In genomic region chr14:63939006-63939270, GRCh38 we compare ENCODE assay signal across 29 cellular contexts.
A peak's percentile ranks its signal among the peaks of the same experiment; 100 is the strongest.
DNase-seq lines count a peak whose midpoint lies in the region; ATAC-seq and TF ChIP-seq lines count a peak whose summit lies in the region.
"Had no signal": no experiment of that assay in that cellular context is flagged by ENCODE, and none has a peak within 500 bp of the region (broad histone marks: within the 10 kb centered on the region; RNA-seq: fewer than 3 reads in every experiment).

No MANE protein-coding gene starts in this region.

- H3K27me3 ChIP-seq in naive thymus-derived CD4-positive, alpha-beta T cell (ENCODE audit: control insufficient read depth in 2 of 2, insufficient read depth in 2 of 2, low read length in 2 of 2): no peaks in the 10 kb centered on the region
- H3K27me3 ChIP-seq in mammary epithelial cell (ENCODE audit: insufficient read depth, low read length): no peaks in the 10 kb centered on the region
- H3K27me3 ChIP-seq: colonic mucosa, sigmoid colon had no signal

- peak; percentile 18 for DNase-seq in activated CD4-positive, alpha-beta memory T cell treated with anti-CD3 and anti-CD28 coated beads for 36 hours
- DNase-seq in activated CD4-positive, alpha-beta memory T cell treated with anti-CD3 and anti-CD28 coated beads, Interleukin-2, amount 10 ng/mL, durations not matched to agents 7 days and 5 days: no peak
- DNase-seq in naive thymus-derived CD4-positive, alpha-beta T cell: no peak
- no peak for DNase-seq in mammary epithelial cell
- DNase-seq in DMS 273 treated with DMSO at 0.1 percent for 48 hours (lab: John Stamatoyannopoulos, UW): no peak
- DNase-seq: anterior cingulate cortex; colonic mucosa; effector memory CD4-positive, alpha-beta T cell; GM23248; islet precursor cell; left ventricle myocardium superior; MM.1S; naive B cell; NCI-H1436; NCI-H2107; NCI-H446; psoas muscle; sigmoid colon; SK-N-SH had no signal

- H3K4me2 ChIP-seq in mammary epithelial cell (ENCODE audit: insufficient read depth, low read depth, low read length): no peak overlapping the region
- H3K4me2 ChIP-seq: SK-N-SH had no signal

- CTCF ChIA-PET in activated CD4-positive, alpha-beta memory T cell treated with anti-CD3 and anti-CD28 coated beads for 36 hours (lab: Charles Lee): no interaction called here
- CTCF ChIA-PET in activated CD4-positive, alpha-beta memory T cell treated with anti-CD3 and anti-CD28 coated beads, Interleukin-2, amount 10 ng/mL, durations not matched to agents 7 days and 5 days (lab: Charles Lee): interaction anchor here (0.7 to 1.3 kb wide), 2 partner anchors 38 to 75 kb away, joined by 3 read pairs; no protein-coding TSS in a partner anchor
- CTCF ChIA-PET in naive thymus-derived CD4-positive, alpha-beta T cell (lab: Charles Lee): interaction anchor here (0.7 kb wide), 1 partner anchor 73 kb away, joined by 4 read pairs; no protein-coding TSS in a partner anchor
- CTCF ChIA-PET in mammary epithelial cell (lab: Charles Lee; ENCODE audit: low non-redundant PET): no interaction called here

- H3K9me3 Mint-ChIP-seq in activated CD4-positive, alpha-beta memory T cell treated with anti-CD3 and anti-CD28 coated beads for 36 hours: no peaks in the 10 kb centered on the region
- no peaks in the 10 kb centered on the region for H3K9me3 Mint-ChIP-seq in activated CD4-positive, alpha-beta memory T cell treated with anti-CD3 and anti-CD28 coated beads, Interleukin-2, amount 10 ng/mL, durations not matched to agents 7 days and 5 days
- no peaks in the 10 kb centered on the region for H3K9me3 Mint-ChIP-seq in naive thymus-derived CD4-positive, alpha-beta T cell
- H3K9me3 Mint-ChIP-seq: activated naive CD4-positive, alpha-beta T cell treated with anti-CD3 and anti-CD28 coated beads, Interleukin-2, amount 50 U/mL, for 24 hours; CD4-positive, alpha-beta memory T cell; mesothelial cell of epicardium; naive B cell; stimulated activated effector memory CD8-positive, alpha-beta T cell treated with anti-CD3 and anti-CD28 coated beads, Interleukin-12 subunit alpha, Interleukin-12 subunit beta, amount 100 ng/mL, for 72 hours; type B pancreatic cell had no signal

- peaks cover 14% of the 10 kb centered on the region for H3K79me2 ChIP-seq in mammary epithelial cell (ENCODE audit: insufficient read depth, low read length)

- H3K4me3 Mint-ChIP-seq in activated CD4-positive, alpha-beta memory T cell treated with anti-CD3 and anti-CD28 coated beads for 36 hours: no peak overlapping the region
- H3K4me3 Mint-ChIP-seq in activated CD4-positive, alpha-beta memory T cell treated with anti-CD3 and anti-CD28 coated beads, Interleukin-2, amount 10 ng/mL, durations not matched to agents 7 days and 5 days: no peak overlapping the region
- H3K4me3 Mint-ChIP-seq in naive thymus-derived CD4-positive, alpha-beta T cell: no peak overlapping the region
- H3K4me3 Mint-ChIP-seq: activated naive CD4-positive, alpha-beta T cell treated with anti-CD3 and anti-CD28 coated beads, Interleukin-2, amount 50 U/mL, for 24 hours; mesothelial cell of epicardium; naive B cell; type B pancreatic cell had no signal

- peak overlapping the region; percentile 85 for H3K27ac ChIP-seq in KOPT-K1 (ENCODE audit: low read depth, low read length, poor library complexity, severe bottlenecking)
- peak overlapping the region; percentile 42 for H3K27ac ChIP-seq in naive thymus-derived CD4-positive, alpha-beta T cell (ENCODE audit: low read depth, low read length)
- no peak overlapping the region for H3K27ac ChIP-seq in mammary epithelial cell (ENCODE audit: insufficient read depth, low read depth, low read length)
- H3K27ac ChIP-seq: 22Rv1, colonic mucosa, GM23248, psoas muscle, sigmoid colon had no signal

- BruUV-seq in mammary epithelial cell (replicated peaks; lab: Mats Ljungman, UMichigan): no TSS peak

- POLR2A ChIA-PET in activated CD4-positive, alpha-beta memory T cell treated with anti-CD3 and anti-CD28 coated beads for 36 hours (lab: Charles Lee): interaction anchor here (0.6 kb wide), 1 partner anchor 40 kb away, joined by 3 read pairs; no protein-coding TSS in a partner anchor
- POLR2A ChIA-PET in activated CD4-positive, alpha-beta memory T cell treated with anti-CD3 and anti-CD28 coated beads, Interleukin-2, amount 10 ng/mL, durations not matched to agents 7 days and 5 days (lab: Charles Lee): interaction anchor here (1.0 to 3.3 kb wide), 4 partner anchors 9 to 86 kb away, joined by 3 to 16 read pairs (median 6); partner anchors contain the start of gene SYNE2
- POLR2A ChIA-PET in naive thymus-derived CD4-positive, alpha-beta T cell (lab: Charles Lee): interaction anchor here (0.6 to 3.1 kb wide), 2 partner anchors 71 to 75 kb away, joined by 3 to 18 read pairs; no protein-coding TSS in a partner anchor

- H3K4me1 ChIP-seq in naive thymus-derived CD4-positive, alpha-beta T cell (ENCODE audit: control insufficient read depth in 2 of 2, insufficient read depth in 2 of 2, low read length in 2 of 2): peaks cover 36 to 46% of the 10 kb centered on the region in 2 donors
- H3K4me1 ChIP-seq in mammary epithelial cell (ENCODE audit: insufficient read depth, low read length): peaks cover 11% of the 10 kb centered on the region
- H3K4me1 ChIP-seq: colonic mucosa, sigmoid colon had no signal

- H3K4me1 Mint-ChIP-seq in activated CD4-positive, alpha-beta memory T cell treated with anti-CD3 and anti-CD28 coated beads for 36 hours (ENCODE audit: low read depth): peaks cover 36% of the 10 kb centered on the region
- H3K4me1 Mint-ChIP-seq in activated CD4-positive, alpha-beta memory T cell treated with anti-CD3 and anti-CD28 coated beads, Interleukin-2, amount 10 ng/mL, durations not matched to agents 7 days and 5 days: peaks cover 38% of the 10 kb centered on the region
- H3K4me1 Mint-ChIP-seq in naive thymus-derived CD4-positive, alpha-beta T cell: peaks cover 19 to 40% (median 35%) of the 10 kb centered on the region in 7 donors
- H3K4me1 Mint-ChIP-seq: mesothelial cell of epicardium, naive B cell had no signal

- H3K4me3 ChIP-seq in naive thymus-derived CD4-positive, alpha-beta T cell (ENCODE audit: low read length): peak overlapping the region; percentile 3
- H3K4me3 ChIP-seq in mammary epithelial cell (replicated peaks in 1 of 3; ENCODE audit: insufficient read depth in 1 of 3, low read depth in 2 of 3, low read length in 3 of 3): no peak overlapping the region
- H3K4me3 ChIP-seq: colonic mucosa, GM23248, K562, psoas muscle, sigmoid colon had no signal

- 100% methylated on average over 1 of the region's 1 CpG for WGBS in mammary epithelial cell (ENCODE audit: low coverage, missing lambda C conversion rate)

- H3K27me3 Mint-ChIP-seq in activated CD4-positive, alpha-beta memory T cell treated with anti-CD3 and anti-CD28 coated beads for 36 hours: no peaks in the 10 kb centered on the region
- H3K27me3 Mint-ChIP-seq in activated CD4-positive, alpha-beta memory T cell treated with anti-CD3 and anti-CD28 coated beads, Interleukin-2, amount 10 ng/mL, durations not matched to agents 7 days and 5 days: no peaks in the 10 kb centered on the region
- H3K27me3 Mint-ChIP-seq in naive thymus-derived CD4-positive, alpha-beta T cell: no peaks in the 10 kb centered on the region
- H3K27me3 Mint-ChIP-seq: activated naive CD4-positive, alpha-beta T cell treated with anti-CD3 and anti-CD28 coated beads, Interleukin-2, amount 50 U/mL, for 24 hours; CD4-positive, alpha-beta memory T cell; naive B cell; type B pancreatic cell had no signal

- ATAC-seq in GM21528 (IDR thresholded peaks at IDR 0.05; ENCODE audit: low FRiP score, unreplicated experiment) (peak; percentile 5), GM18861 (IDR thresholded peaks at IDR 0.05; ENCODE audit: unreplicated experiment) (no peak)
- peak; percentile 9 for ATAC-seq in naive thymus-derived CD4-positive, alpha-beta T cell
- ATAC-seq: K562, left ventricle myocardium superior had no signal

- peaks cover 16% of the 10 kb centered on the region for H3K36me3 ChIP-seq in KOPT-K1 (ENCODE audit: insufficient read depth, low read length)
- H3K36me3 ChIP-seq in naive thymus-derived CD4-positive, alpha-beta T cell (ENCODE audit: control insufficient read depth in 2 of 3, insufficient read depth in 3 of 3, low read length in 3 of 3): peaks cover 0 to 8% (median 5%) of the 10 kb centered on the region in 3 experiments
- no peaks in the 10 kb centered on the region for H3K36me3 ChIP-seq in mammary epithelial cell (ENCODE audit: insufficient read depth, low read length)
- H3K36me3 ChIP-seq: colonic mucosa had no signal

- no peak for TF ChIP-seq CTCF in mammary epithelial cell (conservative IDR thresholded peaks at IDR 0.05 in 1 of 2, IDR thresholded peaks at IDR 0.05 in 1 of 2; ENCODE audit: extremely low read depth in 1 of 2, insufficient read depth in 1 of 2, low read depth in 1 of 2, low read length in 2 of 2)

- H3K27ac Mint-ChIP-seq in activated CD4-positive, alpha-beta memory T cell treated with anti-CD3 and anti-CD28 coated beads for 36 hours: no peak overlapping the region
- H3K27ac Mint-ChIP-seq in activated CD4-positive, alpha-beta memory T cell treated with anti-CD3 and anti-CD28 coated beads, Interleukin-2, amount 10 ng/mL, durations not matched to agents 7 days and 5 days: no peak overlapping the region
- no peak overlapping the region for H3K27ac Mint-ChIP-seq in naive thymus-derived CD4-positive, alpha-beta T cell
- H3K27ac Mint-ChIP-seq: mesothelial cell of epicardium, naive B cell, type B pancreatic cell had no signal

- no peak overlapping the region for H3K9ac ChIP-seq in mammary epithelial cell (ENCODE audit: insufficient read depth, low read length)
- H3K9ac ChIP-seq: GM23248, SK-N-SH had no signal

- no peaks in the 10 kb centered on the region for H4K20me1 ChIP-seq in mammary epithelial cell (ENCODE audit: insufficient read depth, low read length)

- dilution Hi-C loops in mammary epithelial cell (cut with HindIII; ENCODE audit: low sequenced_read_pairs): no loop called here

- intact Hi-C loops in activated CD4-positive, alpha-beta memory T cell treated with anti-CD3 and anti-CD28 coated beads for 36 hours (cut with micrococcal nuclease): no loop called here
- intact Hi-C loops in naive thymus-derived CD4-positive, alpha-beta T cell (cut with micrococcal nuclease): loop anchor here (2.0 to 5.0 kb wide), 3 partner anchors 14 to 297 kb away; partner anchors contain the start of gene WDR89 (in 1 of the 2)
- intact Hi-C loops in mammary epithelial cell (cut with micrococcal nuclease): no loop called here

- H3K9me3 ChIP-seq in KOPT-K1 (ENCODE audit: insufficient read depth, low read length, poor library complexity, severe bottlenecking) (no peaks in the 10 kb centered on the region), mammary epithelial cell (replicated peaks; ENCODE audit: insufficient read depth, low read length) (no peaks in the 10 kb centered on the region)
- H3K9me3 ChIP-seq in naive thymus-derived CD4-positive, alpha-beta T cell (ENCODE audit: control insufficient read depth in 2 of 3, low read length in 3 of 3): no peaks in the 10 kb centered on the region
- H3K9me3 ChIP-seq: colonic mucosa, psoas muscle, sigmoid colon, SK-N-SH had no signal

- in situ Hi-C loops in mammary epithelial cell (cut with MboI; ENCODE audit: low sequenced_read_pairs in 2 of 2): no loop called here

- H3K36me3 Mint-ChIP-seq in activated CD4-positive, alpha-beta memory T cell treated with anti-CD3 and anti-CD28 coated beads for 36 hours: peaks cover 14% of the 10 kb centered on the region
- peaks cover 23% of the 10 kb centered on the region for H3K36me3 Mint-ChIP-seq in activated CD4-positive, alpha-beta memory T cell treated with anti-CD3 and anti-CD28 coated beads, Interleukin-2, amount 10 ng/mL, durations not matched to agents 7 days and 5 days (ENCODE audit: low read depth)
- peaks cover 0 to 19% (median 3%) of the 10 kb centered on the region in 5 donors for H3K36me3 Mint-ChIP-seq in naive thymus-derived CD4-positive, alpha-beta T cell
- H3K36me3 Mint-ChIP-seq: naive B cell had no signal

- no peak overlapping the region for H2AFZ ChIP-seq in mammary epithelial cell (ENCODE audit: low read depth, low read length)
- H2AFZ ChIP-seq: GM23248 had no signal

Comparison
In these comparisons a context has a peak if more than half of its experiments do, and no peak if none do; other contexts are left out.
1. CTCF ChIA-PET loops: an anchor here in activated CD4-positive, alpha-beta memory T cell treated with anti-CD3 and anti-CD28 coated beads, Interleukin-2, amount 10 ng/mL, durations not matched to agents 7 days and 5 days (0.7 to 1.3 kb wide) and naive thymus-derived CD4-positive, alpha-beta T cell (0.7 kb wide); none called in activated CD4-positive, alpha-beta memory T cell treated with anti-CD3 and anti-CD28 coated beads for 36 hours and mammary epithelial cell.
2. intact Hi-C loops: an anchor here in naive thymus-derived CD4-positive, alpha-beta T cell (2.0 to 5.0 kb wide); none called in activated CD4-positive, alpha-beta memory T cell treated with anti-CD3 and anti-CD28 coated beads for 36 hours and mammary epithelial cell.